ENCODE assay signal across 8 cellular contexts in the genomic region with DNA sequence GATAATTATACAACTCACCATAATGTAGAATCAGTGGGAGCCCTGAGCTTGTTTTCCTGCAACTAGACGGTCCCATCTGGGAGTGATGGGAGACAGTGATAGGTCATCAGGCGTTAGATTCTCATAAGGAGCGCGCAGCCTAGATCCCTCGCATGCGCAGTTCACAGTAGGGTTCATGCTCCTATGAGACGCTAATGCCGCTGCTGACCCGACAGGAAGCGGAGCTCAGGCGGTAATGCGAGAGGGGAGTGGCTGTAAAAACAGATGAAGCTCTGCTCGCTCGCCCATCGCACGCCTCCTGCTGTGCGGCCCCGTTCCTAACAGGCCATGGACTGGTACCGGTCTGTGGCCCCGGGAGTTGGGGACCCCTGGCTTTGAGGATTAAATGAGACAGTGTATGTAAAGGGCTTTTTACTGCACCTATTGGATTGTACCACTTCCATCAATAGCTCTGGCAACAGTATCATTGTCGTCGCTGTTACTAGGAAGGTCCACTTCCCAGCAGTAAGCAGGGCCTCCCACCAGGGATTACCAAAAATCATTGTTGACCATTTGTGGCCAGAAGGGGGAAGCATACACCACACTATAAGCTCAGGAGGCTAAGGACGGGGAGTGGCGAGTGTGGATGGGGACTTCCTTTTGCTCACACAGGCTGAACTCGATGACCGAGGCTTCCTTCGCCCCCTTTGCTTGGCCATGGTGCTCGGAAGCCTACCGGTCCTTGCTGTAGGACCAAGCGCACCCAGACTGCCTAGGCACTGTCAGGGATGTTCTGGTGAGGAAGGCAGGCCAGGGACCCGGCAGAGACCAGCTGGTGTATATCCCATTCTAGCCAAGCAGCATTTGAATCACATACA. TPM values are rescaled to one million over a fixed set of nuclear protein-coding genes. Genes with fewer than 3 reads are reported as not detected.
DNase-seq lines count a peak whose midpoint lies in the region; ATAC-seq and TF ChIP-seq lines count a peak whose summit lies in the region.

No MANE protein-coding gene starts in this region.

- peak overlapping the region; percentile 88 for H3K27ac Mint-ChIP-seq in chondrocyte (ENCODE audit: unreplicated experiment)

- H3K27me3 Mint-ChIP-seq in chondrocyte (ENCODE audit: low read depth), result peaks cover 3% of the 10 kb centered on the region

- peaks cover 15% of the 10 kb centered on the region for H3K4me1 Mint-ChIP-seq in chondrocyte (ENCODE audit: low read depth)

- peak overlapping the region; percentile 23 for H3K4me3 ChIP-seq in AG09309 (ENCODE audit: control insufficient read depth, low read depth, low read length)

- peaks cover 7% of the 10 kb centered on the region for H3K9me3 Mint-ChIP-seq in chondrocyte (ENCODE audit: low read depth)

- H3K4me3 Mint-ChIP-seq in chondrocyte (ENCODE audit: unreplicated experiment), result peak overlapping the region; percentile 73

- peak; percentile 63 for TF ChIP-seq CTCF in AG09309 (IDR thresholded peaks at IDR 0.05; ENCODE audit: control insufficient read depth, insufficient read depth, low read depth, low read length, missing control alignments)
- peak; percentile 98 for TF ChIP-seq CTCF in chondrocyte (IDR thresholded peaks at IDR 0.05)

- ATAC-seq in GM18909 (IDR thresholded peaks at IDR 0.05; ENCODE audit: poor library complexity, unreplicated experiment) (peak; percentile 95), HG03175 (IDR thresholded peaks at IDR 0.05; ENCODE audit: unreplicated experiment) (peak; percentile 94)

- no peaks in the 10 kb centered on the region for H3K36me3 Mint-ChIP-seq in chondrocyte (ENCODE audit: low read depth)

- DNase-seq in AG09309 (ENCODE audit: low read depth), result peak; percentile 67
- peak; percentile 96 for DNase-seq in NCI-H2227 treated with DMSO at 0.1 percent for 48 hours (lab: John Stamatoyannopoulos, UW)
- DNase-seq in activated CD4-positive, alpha-beta T cell treated with anti-CD3 and anti-CD28 coated beads for 24 hours (ENCODE audit: low read depth in 2 of 2), result peak; percentile 47 to 56
- DNase-seq in chondrocyte (ENCODE audit: low spot score), result no peak
- peak; percentile 96 for DNase-seq in kidney glomerular epithelial cell (lab: John Stamatoyannopoulos, UW)
- peak; percentile 62 to 63 for DNase-seq in stimulated activated CD4-positive, alpha-beta T cell treated with anti-CD3 and anti-CD28 coated beads, Interleukin-15, amount 100 ng/mL, for 48 hours (ENCODE audit: low read depth in 2 of 2)

RNA-seq across cellular contexts. Expression of gene AKR1B1, which starts 26.4 kb away (rescaled TPM):
- 49.3 to 67.7 TPM (median 52.8 TPM) in 3 replicates for total RNA-seq in chondrocyte
